Comparison of ENCODE assay signal across 8 cellular contexts in genomic region chr19:16588824-16589577, GRCh38. TPM values are rescaled to one million over a fixed set of nuclear protein-coding genes. Genes with fewer than 3 reads are reported as not detected.
A peak's percentile ranks its signal among the peaks of the same experiment; 100 is the strongest.
DNase-seq lines count a peak whose midpoint lies in the region; ATAC-seq, FAIRE-seq and TF ChIP-seq lines count a peak whose summit lies in the region.

No MANE protein-coding gene starts in this region.

- H3K9me1 ChIP-seq in keratinocyte (ENCODE audit: control insufficient read depth, extremely low read depth, insufficient read depth, low read length): peaks cover 30% of the 10 kb centered on the region

- DNase-seq in CD14-positive monocyte (ENCODE audit: low spot score): no peak
- no peak for DNase-seq in keratinocyte (ENCODE audit: low read depth, low spot score)
- no peak for DNase-seq in colonic mucosa
- no peak for DNase-seq in activated CD4-positive, CD25-positive, alpha-beta regulatory T cell treated with anti-CD3 and anti-CD28 coated beads, Interleukin-2, amount 50 U/mL, for 72 hours
- no peak for DNase-seq in SJCRH30
- DNase-seq in ureter (ENCODE audit: low spot score): no peak

- peak overlapping the region; percentile 62 to 87 for H3K4me3 Mint-ChIP-seq in CD14-positive monocyte

- peak overlapping the region in 6 of 7 donors; percentile 96 to 98 (median 97) for H3K27ac Mint-ChIP-seq in CD14-positive monocyte

- TF ChIP-seq CTCF in CD14-positive monocyte (IDR thresholded peaks at IDR 0.05): no peak
- no peak for TF ChIP-seq CTCF in OCI-LY3 (IDR thresholded peaks at IDR 0.05; ENCODE audit: low read depth, low read length)
- no peak for TF ChIP-seq CTCF in keratinocyte (optimal IDR thresholded peaks at IDR 0.05 in 1 of 3, IDR thresholded peaks at IDR 0.05 in 1 of 3, conservative IDR thresholded peaks at IDR 0.05 in 1 of 3; ENCODE audit: extremely low read depth in 1 of 3, insufficient read depth in 2 of 3, low read length in 3 of 3)
- no peak for TF ChIP-seq CTCF in colonic mucosa (IDR thresholded peaks at IDR 0.05)

- H3K9me3 Mint-ChIP-seq in CD14-positive monocyte: no peaks in the 10 kb centered on the region

- H4K20me1 ChIP-seq in OCI-LY3 (ENCODE audit: insufficient read depth, low read length) (peaks cover 26% of the 10 kb centered on the region), keratinocyte (ENCODE audit: control insufficient read depth, extremely low read depth, insufficient read depth, low read length) (peaks cover 30% of the 10 kb centered on the region)

- H3K4me3 ChIP-seq in OCI-LY3 (ENCODE audit: low read length): peak overlapping the region; percentile 79
- no peak overlapping the region for H3K4me3 ChIP-seq in keratinocyte (ENCODE audit: control insufficient read depth in 2 of 3, extremely low read depth in 1 of 3, insufficient read depth in 2 of 3, low read depth in 1 of 3, low read length in 3 of 3)
- no peak overlapping the region for H3K4me3 ChIP-seq in colonic mucosa
- no peak overlapping the region for H3K4me3 ChIP-seq in SJCRH30

- H3K27ac ChIP-seq in OCI-LY3 (ENCODE audit: low read length): peak overlapping the region; percentile 93
- peak overlapping the region; percentile 38 for H3K27ac ChIP-seq in keratinocyte (ENCODE audit: control insufficient read depth, insufficient read depth, low read length)
- H3K27ac ChIP-seq in colonic mucosa: no peak overlapping the region
- H3K27ac ChIP-seq in SJCRH30: no peak overlapping the region

- peaks cover 14% of the 10 kb centered on the region for H3K36me3 ChIP-seq in OCI-LY3 (replicated peaks; ENCODE audit: low read depth, low read length)
- peaks cover 3 to 9% of the 10 kb centered on the region in 2 experiments for H3K36me3 ChIP-seq in keratinocyte (ENCODE audit: control insufficient read depth in 2 of 2, extremely low read depth in 1 of 2, insufficient read depth in 2 of 2, low read length in 2 of 2)
- no peaks in the 10 kb centered on the region for H3K36me3 ChIP-seq in colonic mucosa
- no peaks in the 10 kb centered on the region for H3K36me3 ChIP-seq in SJCRH30

- peaks cover 76% of the 10 kb centered on the region for H3K4me1 Mint-ChIP-seq in CD14-positive monocyte

- no peaks in the 10 kb centered on the region for H3K27me3 ChIP-seq in OCI-LY3 (ENCODE audit: low read depth, low read length)
- no peaks in the 10 kb centered on the region for H3K27me3 ChIP-seq in keratinocyte (ENCODE audit: control insufficient read depth, extremely low read depth, insufficient read depth, low read length)
- no peaks in the 10 kb centered on the region for H3K27me3 ChIP-seq in colonic mucosa
- H3K27me3 ChIP-seq in SJCRH30: no peaks in the 10 kb centered on the region

- H2AFZ ChIP-seq in OCI-LY3 (ENCODE audit: low read depth, low read length) (no peak overlapping the region), keratinocyte (ENCODE audit: control insufficient read depth, low read length) (no peak overlapping the region)

- H3K9me3 ChIP-seq in OCI-LY3 (ENCODE audit: insufficient read depth, low read length) (no peaks in the 10 kb centered on the region), keratinocyte (ENCODE audit: control insufficient read depth, low read depth, low read length) (no peaks in the 10 kb centered on the region), colonic mucosa (no peaks in the 10 kb centered on the region), SJCRH30 (replicated peaks) (no peaks in the 10 kb centered on the region)

- H3K4me1 ChIP-seq in OCI-LY3 (ENCODE audit: low read length) (peaks cover 78% of the 10 kb centered on the region), keratinocyte (ENCODE audit: control insufficient read depth, extremely low read depth, insufficient read depth, low read length) (peaks cover 54% of the 10 kb centered on the region), colonic mucosa (peaks cover 43% of the 10 kb centered on the region), SJCRH30 (peaks cover 33% of the 10 kb centered on the region)

- dilution Hi-C loops in keratinocyte (cut with MboI; ENCODE audit: extremely low pct_ligation_motif_present, low sequenced_read_pairs): no loop called here

- peak overlapping the region; percentile 97 for H3K9ac ChIP-seq in OCI-LY3 (ENCODE audit: low read length)
- no peak overlapping the region for H3K9ac ChIP-seq in keratinocyte (ENCODE audit: control insufficient read depth, extremely low read depth, insufficient read depth, low read length)
- H3K9ac ChIP-seq in colonic mucosa (ENCODE audit: low read depth in 2 of 2, low read length in 2 of 2): no peak overlapping the region

- H3K79me2 ChIP-seq in OCI-LY3 (ENCODE audit: low read length): peaks cover 97% of the 10 kb centered on the region
- H3K79me2 ChIP-seq in keratinocyte (ENCODE audit: control insufficient read depth, insufficient read depth, low read length): peaks cover 92% of the 10 kb centered on the region

- H3K4me2 ChIP-seq in OCI-LY3 (ENCODE audit: low read length) (peak overlapping the region; percentile 92), keratinocyte (ENCODE audit: control insufficient read depth, extremely low read depth, insufficient read depth, low read depth, low read length) (peak overlapping the region; percentile 80)

- peaks cover 0 to 5% (median 0%) of the 10 kb centered on the region in 3 donors for H3K27me3 Mint-ChIP-seq in CD14-positive monocyte (ENCODE audit: low read depth in 3 of 3)

- peak; percentile 6 for ATAC-seq in GM21423 (IDR thresholded peaks at IDR 0.05; ENCODE audit: unreplicated experiment)

- no peak for FAIRE-seq in keratinocyte (lab: Jason Lieb, UNC)

- intact Hi-C loops in CD14-positive monocyte (cut with micrococcal nuclease) (loop anchor here in 1 of 2 donors (5.0 to 10.0 kb wide), 2 partner anchors 47 to 144 kb away; partner anchors contain the start of gene CHERP), colonic mucosa (cut with DNase I) (no loop called here)

- peaks cover 12 to 20% of the 10 kb centered on the region in 2 donors for H3K36me3 Mint-ChIP-seq in CD14-positive monocyte

RNA-seq across cellular contexts. Expression of gene SLC35E1, which starts 16.8 kb away (rescaled TPM):
- polyA plus RNA-seq in CD14-positive monocyte (10 to 100 TPM; 12.1 to 13.5 TPM), keratinocyte (30.3 to 42.0 TPM (median 39.1 TPM) in 3 replicates)
- 17.8 TPM for polyA plus RNA-seq in keratinocyte (2011; ENCODE audit: low read depth)
- polyA plus RNA-seq in keratinocyte (2011; cell fraction: cytosol; rRNA removed): 28.7 and 32.6 TPM in 2 replicates
- 56.4 and 59.8 TPM in 2 replicates for polyA plus RNA-seq in keratinocyte (2011; cell fraction: nucleus; rRNA removed)
- polyA plus RNA-seq in keratinocyte (2012; ENCODE audit: low replicate concordance): 38.9 and 39.4 TPM in 2 replicates
- 81.4 to 109 TPM (median 105 TPM) in 3 replicates for polyA minus RNA-seq in keratinocyte
- 59.9 TPM for polyA minus RNA-seq in keratinocyte (2011; cell fraction: cytosol; rRNA and poly(A)+ RNA removed)
- polyA minus RNA-seq in keratinocyte (2011; cell fraction: nucleus; rRNA and poly(A)+ RNA removed): 50.9 and 66.0 TPM in 2 replicates
- total RNA-seq in colonic mucosa (10 to 100 TPM; 44.4 to 47.7 TPM), ureter (62.3 TPM)
- total RNA-seq in SJCRH30 (2014; rRNA removed; shearing (Covaris generic)): 40.8 and 40.9 TPM in 2 replicates

RNA-seq across cellular contexts. Expression of gene MED26, which starts 39.0 kb away (rescaled TPM):
- polyA plus RNA-seq in CD14-positive monocyte: 1 to 10 TPM; 1.1 to 2.1 TPM
- polyA plus RNA-seq in keratinocyte: 4.7 to 5.9 TPM (median 4.9 TPM) in 3 replicates
- 5.0 TPM for polyA plus RNA-seq in keratinocyte (2011; ENCODE audit: low read depth)
- 3.6 and 4.1 TPM in 2 replicates for polyA plus RNA-seq in keratinocyte (2011; cell fraction: cytosol; rRNA removed)
- 9.6 and 9.7 TPM in 2 replicates for polyA plus RNA-seq in keratinocyte (2011; cell fraction: nucleus; rRNA removed)
- polyA plus RNA-seq in keratinocyte (2012; ENCODE audit: low replicate concordance): 5.3 and 7.2 TPM in 2 replicates
- 5.8 to 8.5 TPM (median 6.7 TPM) in 3 replicates for polyA minus RNA-seq in keratinocyte
- 13.0 TPM for polyA minus RNA-seq in keratinocyte (2011; cell fraction: cytosol; rRNA and poly(A)+ RNA removed)
- 9.2 and 10.4 TPM in 2 replicates for polyA minus RNA-seq in keratinocyte (2011; cell fraction: nucleus; rRNA and poly(A)+ RNA removed)
- total RNA-seq in colonic mucosa: 10 to 100 TPM; 10.0 to 11.9 TPM
- total RNA-seq in SJCRH30 (2014; rRNA removed; shearing (Covaris generic)): 12.6 and 13.5 TPM in 2 replicates
- total RNA-seq in ureter: 14.1 TPM

RNA-seq across cellular contexts. Expression of gene CHERP, which starts 46.8 kb away (rescaled TPM):
- polyA plus RNA-seq in CD14-positive monocyte (1 to 10 TPM; 3.2 to 5.3 TPM), keratinocyte (3.3 to 9.1 TPM (median 3.6 TPM) in 3 replicates)
- 12.8 TPM for polyA plus RNA-seq in keratinocyte (2011; ENCODE audit: low read depth)
- polyA plus RNA-seq in keratinocyte (2011; cell fraction: cytosol; rRNA removed): 4.0 and 8.6 TPM in 2 replicates
- 18.6 and 23.9 TPM in 2 replicates for polyA plus RNA-seq in keratinocyte (2011; cell fraction: nucleus; rRNA removed)
- polyA plus RNA-seq in keratinocyte (2012; ENCODE audit: low replicate concordance): 16.1 and 26.7 TPM in 2 replicates
- 1.9 to 30.9 TPM (median 5.2 TPM) in 3 replicates for polyA minus RNA-seq in keratinocyte
- 13.4 TPM for polyA minus RNA-seq in keratinocyte (2011; cell fraction: cytosol; rRNA and poly(A)+ RNA removed)
- 11.7 and 18.0 TPM in 2 replicates for polyA minus RNA-seq in keratinocyte (2011; cell fraction: nucleus; rRNA and poly(A)+ RNA removed)
- total RNA-seq in colonic mucosa (10 to 100 TPM; 35.2 to 54.0 TPM), ureter (56.9 TPM)
- 21.1 and 23.0 TPM in 2 replicates for total RNA-seq in SJCRH30 (2014; rRNA removed; shearing (Covaris generic))

Comparison
In these comparisons a context has a peak if more than half of its experiments do, and no peak if none do; other contexts are left out.
1. H3K27ac ChIP-seq: peak in OCI-LY3 (single experiment) and keratinocyte (single experiment); none in colonic mucosa (single experiment) and SJCRH30 (single experiment).